Comparison of ENCODE assay signal across 27 cellular contexts in genomic region chr4:27013012-27013411, GRCh38.
"Had no signal": no experiment of that assay in that cellular context is flagged by ENCODE, and none has a peak within 500 bp of the region (broad histone marks: within the 10 kb centered on the region; RNA-seq: fewer than 3 reads in every experiment).

No MANE protein-coding gene starts in this region.

- H3K79me2 ChIP-seq: parathyroid adenoma had no signal

- H3K9me3 Mint-ChIP-seq: nephron; stimulated activated naive CD8-positive, alpha-beta T cell treated with anti-CD3 and anti-CD28 coated beads, Interleukin-15, Interleukin-2, amounts not matched to agents 100 ng/mL and 50 ng/mL, for 24 hours had no signal

- H3K4me3 ChIP-seq: neural progenitor cell, ovary, psoas muscle, right lobe of liver, sigmoid colon, stomach, thoracic aorta, thyroid gland, tibial nerve, upper lobe of left lung, vagina had no signal

- H3K9me3 ChIP-seq: ovary, psoas muscle, right lobe of liver, sigmoid colon, stomach, thoracic aorta, thyroid gland, upper lobe of left lung, vagina had no signal

- DNase-seq: occipital lobe; ovary; posterior cingulate gyrus; psoas muscle; right cardiac atrium; right lobe of liver; sigmoid colon; small intestine; stimulated activated CD4-positive, alpha-beta T cell treated with anti-CD3 and anti-CD28 coated beads, Interleukin-15, amount 100 ng/mL, for 24 hours; stimulated activated CD4-positive, alpha-beta T cell treated with anti-CD3 and anti-CD28 coated beads, Interleukin-2, amount 100 ng/mL, for 24 hours; stimulated activated CD4-positive, alpha-beta T cell treated with anti-CD3 and anti-CD28 coated beads, Interleukin-2, amount 100 ng/mL, for 48 hours; stimulated activated CD4-positive, alpha-beta T cell treated with anti-CD3 and anti-CD28 coated beads, Interleukin-4, amount 100 ng/mL, for 24 hours; stimulated activated naive B cell treated with anti-CD40 and anti-IgM and Interleukin-4, amounts not matched to agents 10 μg/mL and 1 μg/mL and 100 μg/mL, for 72 hours; stimulated activated naive CD4-positive, alpha-beta T cell treated with Interleukin-2 at 50 U/mL for 16 hours; stomach; thyroid gland; trophoblast cell; upper lobe of left lung had no signal

- H2AFZ ChIP-seq: neural progenitor cell, parathyroid adenoma had no signal

- H3K27ac Mint-ChIP-seq: nephron; neural progenitor cell; progenitor cell of endocrine pancreas; stimulated activated effector memory CD8-positive, alpha-beta T cell treated with anti-CD3 and anti-CD28 coated beads, Interleukin-12 subunit alpha, Interleukin-12 subunit beta, amount 100 ng/mL, for 72 hours; stimulated activated naive B cell treated with anti-CD40 and anti-IgM and Interleukin-4, amounts not matched to agents 10 μg/mL and 1 μg/mL and 100 μg/mL, for 72 hours; stimulated activated naive CD8-positive, alpha-beta T cell treated with anti-CD3 and anti-CD28 coated beads, Interleukin-15, Interleukin-2, amounts not matched to agents 100 ng/mL and 50 ng/mL, for 24 hours had no signal

- H3K27me3 Mint-ChIP-seq: progenitor cell of endocrine pancreas; stimulated activated naive B cell treated with anti-CD40 and anti-IgM and Interleukin-4, amounts not matched to agents 10 μg/mL and 1 μg/mL and 100 μg/mL, for 72 hours; stimulated activated naive CD8-positive, alpha-beta T cell treated with anti-CD3 and anti-CD28 coated beads, Interleukin-15, Interleukin-2, amounts not matched to agents 100 ng/mL and 50 ng/mL, for 24 hours had no signal

- H3K4me2 ChIP-seq: neural progenitor cell had no signal

- H3K4me3 Mint-ChIP-seq: nephron; neural progenitor cell; stimulated activated effector memory CD8-positive, alpha-beta T cell treated with anti-CD3 and anti-CD28 coated beads, Interleukin-12 subunit alpha, Interleukin-12 subunit beta, amount 100 ng/mL, for 72 hours; stimulated activated naive B cell treated with anti-CD40 and anti-IgM and Interleukin-4, amounts not matched to agents 10 μg/mL and 1 μg/mL and 100 μg/mL, for 72 hours; stimulated activated naive CD8-positive, alpha-beta T cell treated with anti-CD3 and anti-CD28 coated beads, Interleukin-15, Interleukin-2, amounts not matched to agents 100 ng/mL and 50 ng/mL, for 24 hours had no signal

- H3K9ac ChIP-seq: neural progenitor cell, parathyroid adenoma had no signal

- H3K27ac ChIP-seq: neural progenitor cell, ovary, parathyroid adenoma, psoas muscle, right lobe of liver, sigmoid colon, stomach, thoracic aorta, thyroid gland, tibial nerve, upper lobe of left lung, vagina had no signal

- H3K36me3 ChIP-seq: neural progenitor cell, ovary, right lobe of liver, thyroid gland, vagina had no signal

- H3K27me3 ChIP-seq: neural progenitor cell, ovary, right lobe of liver, sigmoid colon, stomach, thyroid gland, tibial nerve, upper lobe of left lung, vagina had no signal

- ATAC-seq: psoas muscle; right cardiac atrium; right lobe of liver; stimulated activated effector memory CD8-positive, alpha-beta T cell treated with anti-CD3 and anti-CD28 coated beads, Interleukin-12 subunit alpha, Interleukin-12 subunit beta, amount 100 ng/mL, for 72 hours; stimulated activated naive B cell treated with anti-CD40 and anti-IgM and Interleukin-4, amounts not matched to agents 10 μg/mL and 1 μg/mL and 100 μg/mL, for 72 hours had no signal

- H3K4me1 Mint-ChIP-seq: neural progenitor cell had no signal

- H3K4me1 ChIP-seq: neural progenitor cell, parathyroid adenoma, psoas muscle had no signal
